In the genomic region with DNA sequence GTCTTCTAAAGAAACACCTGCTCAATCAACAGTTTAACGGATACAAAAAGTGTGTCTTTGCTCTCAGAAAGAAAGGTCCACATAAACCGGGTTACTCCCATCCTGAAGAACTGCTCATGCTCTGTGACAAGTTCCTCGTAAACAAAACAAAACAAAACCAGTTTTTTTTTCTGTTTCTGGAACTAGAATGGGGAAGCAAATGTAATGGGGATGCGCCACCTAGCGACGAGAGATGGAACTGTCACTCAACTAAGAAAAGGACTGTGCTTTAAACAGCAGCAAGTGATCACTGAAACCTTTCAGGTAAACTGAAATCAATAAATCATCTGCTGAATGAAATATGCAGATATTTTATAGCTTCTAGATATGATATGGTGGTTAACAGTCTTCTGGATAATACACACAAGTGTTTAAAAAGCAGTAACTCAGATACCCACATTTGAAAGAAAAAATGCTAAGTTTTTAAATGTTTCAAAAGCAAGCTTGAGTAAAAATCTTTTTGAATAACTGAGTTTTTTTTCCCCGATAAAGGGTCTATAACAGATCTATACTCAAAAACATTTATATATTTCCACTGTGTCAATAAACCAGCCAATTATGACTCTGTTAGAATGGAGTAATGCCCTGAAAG, we compare ENCODE assay signal across 8 cellular contexts.
A peak's percentile ranks its signal among the peaks of the same experiment; 100 is the strongest.
DNase-seq lines count a peak whose midpoint lies in the region; ATAC-seq and TF ChIP-seq lines count a peak whose summit lies in the region.

No MANE protein-coding gene starts in this region.

- H3K27ac ChIP-seq in muscle layer of duodenum (ENCODE audit: low read length), result peak overlapping the region; percentile 19

- H3K4me1 ChIP-seq in NT2/D1 (ENCODE audit: insufficient read depth, insufficient read length) (no peaks in the 10 kb centered on the region), muscle layer of duodenum (ENCODE audit: control insufficient read depth in 1 of 2, insufficient read depth in 2 of 2, low read length in 2 of 2) (peaks cover 8 to 14% of the 10 kb centered on the region in 2 donors)

- peak; percentile 97 for TF ChIP-seq CTCF in epithelial cell of esophagus (IDR thresholded peaks at IDR 0.05; ENCODE audit: insufficient read depth, low read depth, low read length, missing control alignments)

- DNase-seq in DMS79 treated with DMSO at 0.1 percent for 48 hours (lab: John Stamatoyannopoulos, UW) (peak; percentile 20), DMS79 (lab: John Stamatoyannopoulos, UW) (no peak), NT2/D1 (ENCODE audit: low read depth, low spot score) (peak; percentile 55), activated T-cell treated with anti-CD3 and anti-CD28 coated beads for 1 hour (ENCODE audit: low read depth) (peak; percentile 67), epithelial cell of esophagus (ENCODE audit: low read depth) (peak; percentile 78)
- DNase-seq in stimulated activated CD8-positive, alpha-beta memory T cell treated with anti-CD3 and anti-CD28 coated beads, Interleukin-7, amount 100 ng/mL, for 24 hours (ENCODE audit: low read depth), result peak; percentile 44

- H3K9ac ChIP-seq in NT2/D1 (ENCODE audit: insufficient read length, low read depth), result no peak overlapping the region

- peaks cover 55% of the 10 kb centered on the region for H3K36me3 ChIP-seq in NT2/D1 (ENCODE audit: insufficient read depth, insufficient read length, low read length)
- peaks cover 36 to 40% of the 10 kb centered on the region in 2 donors for H3K36me3 ChIP-seq in muscle layer of duodenum (ENCODE audit: control insufficient read depth in 1 of 2, insufficient read depth in 2 of 2, low read length in 2 of 2)

- peak; percentile 67 for ATAC-seq in HG03159 (IDR thresholded peaks at IDR 0.05; ENCODE audit: unreplicated experiment)

- H3K4me3 ChIP-seq in NT2/D1 (ENCODE audit: insufficient read length, low read depth) (no peak overlapping the region), epithelial cell of esophagus (ENCODE audit: low read length) (no peak overlapping the region), muscle layer of duodenum (ENCODE audit: low read depth in 1 of 2, low read length in 2 of 2) (peak overlapping the region in 1 of 2 donors; percentile 12)

- H3K9me3 ChIP-seq in NT2/D1 (ENCODE audit: insufficient read depth, low read length), result no peaks in the 10 kb centered on the region
- no peaks in the 10 kb centered on the region for H3K9me3 ChIP-seq in muscle layer of duodenum (ENCODE audit: control insufficient read depth in 1 of 2, low read length in 2 of 2)

- H3K27me3 ChIP-seq in NT2/D1 (ENCODE audit: insufficient read depth, insufficient read length), result no peaks in the 10 kb centered on the region
- H3K27me3 ChIP-seq in muscle layer of duodenum (ENCODE audit: low read depth, low read length), result no peaks in the 10 kb centered on the region
